12 cellular contexts compared by ENCODE assay signal in the genomic region with DNA sequence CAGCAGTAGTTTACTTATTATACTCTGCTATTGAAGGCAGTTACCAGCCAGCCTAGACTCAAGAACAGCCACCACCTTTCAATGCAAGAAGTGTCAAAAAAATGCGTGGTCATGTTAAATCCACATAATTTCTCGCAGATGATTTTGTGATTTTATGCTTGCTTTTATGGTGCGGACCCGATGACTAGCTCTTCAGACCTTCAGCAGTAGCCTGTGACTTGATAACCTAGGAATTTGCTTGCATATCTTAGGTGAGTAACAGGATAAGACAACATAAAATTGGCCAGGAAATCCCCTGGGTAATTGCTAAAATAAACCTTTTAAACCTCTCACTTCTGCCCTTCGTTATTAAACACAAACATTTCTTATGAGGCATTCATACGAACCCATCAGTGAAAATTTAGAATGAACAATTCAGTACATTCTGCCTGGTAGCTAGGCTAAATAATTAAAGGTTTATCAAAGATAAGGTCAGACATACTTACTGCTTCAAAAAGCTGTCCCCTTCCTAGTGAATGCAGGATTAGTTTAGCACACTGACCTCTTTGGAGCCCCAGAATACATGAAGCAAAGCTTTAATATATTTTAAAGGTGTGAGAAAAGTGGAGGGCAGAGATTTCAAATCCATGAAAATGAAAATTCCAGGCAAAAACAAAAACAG.
A peak's percentile ranks its signal among the peaks of the same experiment; 100 is the strongest.
DNase-seq lines count a peak whose midpoint lies in the region; ATAC-seq and TF ChIP-seq lines count a peak whose summit lies in the region.
"Had no signal": no experiment of that assay in that cellular context is flagged by ENCODE, and none has a peak within 500 bp of the region (broad histone marks: within the 10 kb centered on the region; RNA-seq: fewer than 3 reads in every experiment).

No MANE protein-coding gene starts in this region.

- H2AFZ ChIP-seq in neural progenitor cell (replicated peaks), result peak overlapping the region; percentile 11

- H3K36me3 ChIP-seq in endodermal cell (ENCODE audit: control insufficient read depth, insufficient read depth, low read length) (no peaks in the 10 kb centered on the region), neural progenitor cell (no peaks in the 10 kb centered on the region)

- H3K9me3 ChIP-seq in endodermal cell (ENCODE audit: control insufficient read depth, low read length) (no peaks in the 10 kb centered on the region), neural progenitor cell (ENCODE audit: low read depth) (no peaks in the 10 kb centered on the region)

- no peaks in the 10 kb centered on the region for H4K20me1 ChIP-seq in neural progenitor cell (ENCODE audit: low read depth)

- 78 to 80% methylated on average over 4 to 6 of the region's 6 CpGs for WGBS in endodermal cell (ENCODE audit: insufficient coverage in 1 of 2, insufficient read length in 1 of 2), 2 experiments

- H3K9ac ChIP-seq in endodermal cell (ENCODE audit: extremely low read depth, low read length, poor library complexity, severe bottlenecking), result peak overlapping the region; percentile 7
- H3K9ac ChIP-seq in neural progenitor cell, result no peak overlapping the region

- H3F3A ChIP-seq in neural progenitor cell (ENCODE audit: low read depth), result no peaks in the 10 kb centered on the region

- TF ChIP-seq CTCF in endodermal cell (conservative IDR thresholded peaks at IDR 0.05) (no peak), neural progenitor cell (IDR thresholded peaks at IDR 0.05) (no peak)

- H3K79me2 ChIP-seq in neural progenitor cell (ENCODE audit: low read depth), result no peaks in the 10 kb centered on the region

- no peaks in the 10 kb centered on the region for H3K36me3 Mint-ChIP-seq in endodermal cell (ENCODE audit: low read depth)
- no peaks in the 10 kb centered on the region for H3K36me3 Mint-ChIP-seq in neural progenitor cell
- no peaks in the 10 kb centered on the region for H3K36me3 Mint-ChIP-seq in stimulated activated effector memory CD8-positive, alpha-beta T cell treated with anti-CD3 and anti-CD28 coated beads, Interleukin-12 subunit alpha, Interleukin-12 subunit beta, amount 100 ng/mL, for 72 hours

- no peak overlapping the region for H3K4me3 Mint-ChIP-seq in endodermal cell
- H3K4me3 Mint-ChIP-seq in neural progenitor cell, result no peak overlapping the region
- H3K4me3 Mint-ChIP-seq in stimulated activated effector memory CD8-positive, alpha-beta T cell treated with anti-CD3 and anti-CD28 coated beads, Interleukin-12 subunit alpha, Interleukin-12 subunit beta, amount 100 ng/mL, for 72 hours, result no peak overlapping the region
- H3K4me3 Mint-ChIP-seq: activated T-cell treated with anti-CD3 and anti-CD28 coated beads, Interleukin-2, amount 50 U/mL, for 4 hours; nephron had no signal

- H3K4me2 ChIP-seq in neural progenitor cell, result no peak overlapping the region

- DNase-seq in COLO829 (ENCODE audit: low spot score) (peak; percentile 6), NCI-H226 (peak; percentile 96), endodermal cell (peak; percentile 45), neural progenitor cell (ENCODE audit: low spot score) (no peak), C1 segment of cervical spinal cord (lab: John Stamatoyannopoulos, UW) (no peak)
- DNase-seq in stimulated activated effector memory CD8-positive, alpha-beta T cell treated with anti-CD3 and anti-CD28 coated beads, Interleukin-12 subunit alpha, Interleukin-12 subunit beta, amount 100 ng/mL, for 72 hours (ENCODE audit: low spot score in 2 of 2), result no peak
- DNase-seq: activated T-cell treated with anti-CD3 and anti-CD28 coated beads, Interleukin-2, amount 50 U/mL, for 4 hours; H7; stimulated activated CD4-positive, alpha-beta T cell treated with anti-CD3 and anti-CD28 coated beads, Interleukin-1b, Interleukin-23, amount 100 ng/mL, for 48 hours had no signal

- H3K4me1 Mint-ChIP-seq in endodermal cell (peaks cover 10% of the 10 kb centered on the region), neural progenitor cell (peaks cover 5% of the 10 kb centered on the region)
- no peaks in the 10 kb centered on the region for H3K4me1 Mint-ChIP-seq in stimulated activated effector memory CD8-positive, alpha-beta T cell treated with anti-CD3 and anti-CD28 coated beads, Interleukin-12 subunit alpha, Interleukin-12 subunit beta, amount 100 ng/mL, for 72 hours
- H3K4me1 Mint-ChIP-seq: nephron had no signal

- H3K27ac Mint-ChIP-seq in endodermal cell, result peak overlapping the region; percentile 37
- no peak overlapping the region for H3K27ac Mint-ChIP-seq in neural progenitor cell
- no peak overlapping the region for H3K27ac Mint-ChIP-seq in stimulated activated effector memory CD8-positive, alpha-beta T cell treated with anti-CD3 and anti-CD28 coated beads, Interleukin-12 subunit alpha, Interleukin-12 subunit beta, amount 100 ng/mL, for 72 hours
- H3K27ac Mint-ChIP-seq: nephron had no signal

- H3K4me3 ChIP-seq in endodermal cell (ENCODE audit: low read length) (no peak overlapping the region), neural progenitor cell (no peak overlapping the region)

- ATAC-seq in stimulated activated effector memory CD8-positive, alpha-beta T cell treated with anti-CD3 and anti-CD28 coated beads, Interleukin-12 subunit alpha, Interleukin-12 subunit beta, amount 100 ng/mL, for 72 hours, result no peak
- ATAC-seq in GM19328 (IDR thresholded peaks at IDR 0.05; ENCODE audit: unreplicated experiment) (no peak), HG02840 (IDR thresholded peaks at IDR 0.05; ENCODE audit: low FRiP score, unreplicated experiment) (no peak)
- ATAC-seq: activated T-cell treated with anti-CD3 and anti-CD28 coated beads, Interleukin-2, amount 50 U/mL, for 4 hours had no signal

- no peaks in the 10 kb centered on the region for H3K27me3 Mint-ChIP-seq in endodermal cell (ENCODE audit: insufficient read depth)
- no peaks in the 10 kb centered on the region for H3K27me3 Mint-ChIP-seq in neural progenitor cell (ENCODE audit: insufficient read depth, low read depth)

- H3K27me3 ChIP-seq in endodermal cell (ENCODE audit: control insufficient read depth, insufficient read depth, low read length, poor library complexity, severe bottlenecking), result no peaks in the 10 kb centered on the region
- no peaks in the 10 kb centered on the region for H3K27me3 ChIP-seq in neural progenitor cell

- peaks cover 3% of the 10 kb centered on the region for H3K4me1 ChIP-seq in endodermal cell (ENCODE audit: control insufficient read depth, insufficient read depth, low read length)
- H3K4me1 ChIP-seq in neural progenitor cell, result no peaks in the 10 kb centered on the region

- no peak overlapping the region for H3K27ac ChIP-seq in endodermal cell (ENCODE audit: low read depth, low read length)
- no peak overlapping the region for H3K27ac ChIP-seq in neural progenitor cell

- H3K9me3 Mint-ChIP-seq in endodermal cell (peaks cover 3% of the 10 kb centered on the region), neural progenitor cell (no peaks in the 10 kb centered on the region)
- peaks cover 13% of the 10 kb centered on the region for H3K9me3 Mint-ChIP-seq in stimulated activated effector memory CD8-positive, alpha-beta T cell treated with anti-CD3 and anti-CD28 coated beads, Interleukin-12 subunit alpha, Interleukin-12 subunit beta, amount 100 ng/mL, for 72 hours
- H3K9me3 Mint-ChIP-seq: activated T-cell treated with anti-CD3 and anti-CD28 coated beads, Interleukin-2, amount 50 U/mL, for 4 hours had no signal

Comparison
In these comparisons a context has a peak if more than half of its experiments do, and no peak if none do; other contexts are left out.
1. DNase-seq: peak in COLO829 (single experiment), NCI-H226 (single experiment) and endodermal cell (single experiment); none in neural progenitor cell (single experiment), stimulated activated effector memory CD8-positive, alpha-beta T cell treated with anti-CD3 and anti-CD28 coated beads, Interleukin-12 subunit alpha, Interleukin-12 subunit beta, amount 100 ng/mL, for 72 hours (0 of 2) and C1 segment of cervical spinal cord (0 of 14).